In genomic region chr14:100438271-100438670, GRCh38 we compare ENCODE assay signal across 27 cellular contexts.
DNase-seq lines count a peak whose midpoint lies in the region; ATAC-seq and TF ChIP-seq lines count a peak whose summit lies in the region.
"Had no signal": no experiment of that assay in that cellular context is flagged by ENCODE, and none has a peak within 500 bp of the region (broad histone marks: within the 10 kb centered on the region; RNA-seq: fewer than 3 reads in every experiment).

No MANE protein-coding gene starts in this region.

- H3K9me3 Mint-ChIP-seq in activated T-helper 17 cell treated with anti-CD3 and anti-CD28 coated beads, Interleukin-2, amount 50 U/mL, for 72 hours, result no peaks in the 10 kb centered on the region
- H3K9me3 Mint-ChIP-seq: activated CD4-positive, alpha-beta memory T cell treated with anti-CD3 and anti-CD28 coated beads for 36 hours; activated naive CD4-positive, alpha-beta T cell treated with anti-CD3 and anti-CD28 coated beads, Interleukin-2, amount 10 ng/mL, durations not matched to agents 7 days and 5 days; activated T-helper 1 cell treated with anti-CD3 and anti-CD28 coated beads, Interleukin-12 subunit alpha, Interleukin-12 subunit beta, Interleukin-2, Interleukin-4 antibody, amounts not matched to agents 30 ng/mL and 10 ng/mL and 1 ng/mL, durations not matched to agents 14 hours and 24 hours and 36 hours; immature natural killer cell; nephron; stimulated activated naive B cell treated with anti-CD40 and anti-IgM and Interleukin-4, amounts not matched to agents 10 μg/mL and 1 μg/mL and 100 μg/mL, for 72 hours had no signal

- DNase-seq in DND-41 (no peak), NCI-H1694 (lab: John Stamatoyannopoulos, UW) (peak; percentile 28), NCI-H146 treated with DMSO at 0.1 percent for 48 hours (lab: John Stamatoyannopoulos, UW; ENCODE audit: unreplicated experiment) (no peak), NCI-H524 (lab: John Stamatoyannopoulos, UW) (no peak)
- DNase-seq: activated CD4-positive, alpha-beta memory T cell treated with anti-CD3 and anti-CD28 coated beads for 36 hours; activated CD4-positive, alpha-beta T cell treated with anti-CD3 and anti-CD28 coated beads for 1 hour; activated naive CD4-positive, alpha-beta T cell treated with anti-CD3 and anti-CD28 coated beads, Interleukin-2, amount 10 ng/mL, durations not matched to agents 7 days and 5 days; Calu3; effector CD4-positive, alpha-beta T cell; immature natural killer cell; Karpas-422; left colon; MV-4-11; NCI-H1436 treated with DMSO at 0.1 percent for 48 hours; NCI-H446 treated with DMSO at 0.1 percent for 48 hours; NCI-H82; RPMI8226; stimulated activated naive B cell treated with anti-CD40 and anti-IgM and Interleukin-4, amounts not matched to agents 10 μg/mL and 1 μg/mL and 100 μg/mL, for 72 hours; upper lobe of right lung had no signal

- no peaks in the 10 kb centered on the region for H4K20me1 ChIP-seq in DND-41 (ENCODE audit: insufficient read depth, low read length)

- peak overlapping the region; percentile 8 for H3K27ac Mint-ChIP-seq in activated T-helper 17 cell treated with anti-CD3 and anti-CD28 coated beads, Interleukin-2, amount 50 U/mL, for 72 hours
- H3K27ac Mint-ChIP-seq: activated CD4-positive, alpha-beta memory T cell treated with anti-CD3 and anti-CD28 coated beads for 36 hours; activated naive CD4-positive, alpha-beta T cell treated with anti-CD3 and anti-CD28 coated beads, Interleukin-2, amount 10 ng/mL, durations not matched to agents 7 days and 5 days; activated T-helper 1 cell treated with anti-CD3 and anti-CD28 coated beads, Interleukin-12 subunit alpha, Interleukin-12 subunit beta, Interleukin-2, Interleukin-4 antibody, amounts not matched to agents 30 ng/mL and 10 ng/mL and 1 ng/mL, durations not matched to agents 14 hours and 24 hours and 36 hours; nephron; stimulated activated naive B cell treated with anti-CD40 and anti-IgM and Interleukin-4, amounts not matched to agents 10 μg/mL and 1 μg/mL and 100 μg/mL, for 72 hours had no signal

- H3K79me2 ChIP-seq in DND-41 (ENCODE audit: insufficient read depth, low read length), result 0 out of 2 replicates have a peak, but pooled peaks cover 4% of the 10 kb centered on the region

- H3K27ac ChIP-seq in DND-41 (ENCODE audit: low read length) (peak overlapping the region; percentile 37; the same call in 1 of the 2 replicates), mucosa of rectum (ENCODE audit: low read depth in 2 of 2, low read length in 2 of 2) (peak overlapping the region; percentile 89 to 94)
- H3K27ac ChIP-seq: C4-2B, upper lobe of right lung had no signal

- no peak overlapping the region for H2AFZ ChIP-seq in DND-41 (ENCODE audit: low read depth, low read length)

- no peak overlapping the region for H3K4me3 Mint-ChIP-seq in activated T-helper 17 cell treated with anti-CD3 and anti-CD28 coated beads, Interleukin-2, amount 50 U/mL, for 72 hours
- H3K4me3 Mint-ChIP-seq: activated CD4-positive, alpha-beta memory T cell treated with anti-CD3 and anti-CD28 coated beads for 36 hours; activated naive CD4-positive, alpha-beta T cell treated with anti-CD3 and anti-CD28 coated beads, Interleukin-2, amount 10 ng/mL, durations not matched to agents 7 days and 5 days; activated T-helper 1 cell treated with anti-CD3 and anti-CD28 coated beads, Interleukin-12 subunit alpha, Interleukin-12 subunit beta, Interleukin-2, Interleukin-4 antibody, amounts not matched to agents 30 ng/mL and 10 ng/mL and 1 ng/mL, durations not matched to agents 14 hours and 24 hours and 36 hours; immature natural killer cell; nephron; stimulated activated naive B cell treated with anti-CD40 and anti-IgM and Interleukin-4, amounts not matched to agents 10 μg/mL and 1 μg/mL and 100 μg/mL, for 72 hours had no signal

- H3K27me3 ChIP-seq in DND-41 (ENCODE audit: insufficient read depth, low read length, poor library complexity) (no peaks in the 10 kb centered on the region), mucosa of rectum (ENCODE audit: control insufficient read depth in 2 of 2, insufficient read depth in 2 of 2, low read length in 2 of 2) (no peaks in the 10 kb centered on the region)
- H3K27me3 ChIP-seq: upper lobe of right lung had no signal

- H3K4me3 ChIP-seq in DND-41 (ENCODE audit: low read depth in 1 of 2, low read length in 2 of 2) (no peak overlapping the region), mucosa of rectum (ENCODE audit: low read length in 2 of 2) (no peak overlapping the region)
- H3K4me3 ChIP-seq: upper lobe of right lung had no signal

- no peaks in the 10 kb centered on the region for H3K27me3 Mint-ChIP-seq in activated T-helper 17 cell treated with anti-CD3 and anti-CD28 coated beads, Interleukin-2, amount 50 U/mL, for 72 hours
- H3K27me3 Mint-ChIP-seq: activated CD4-positive, alpha-beta memory T cell treated with anti-CD3 and anti-CD28 coated beads for 36 hours; activated naive CD4-positive, alpha-beta T cell treated with anti-CD3 and anti-CD28 coated beads, Interleukin-2, amount 10 ng/mL, durations not matched to agents 7 days and 5 days; stimulated activated naive B cell treated with anti-CD40 and anti-IgM and Interleukin-4, amounts not matched to agents 10 μg/mL and 1 μg/mL and 100 μg/mL, for 72 hours had no signal

- H3K36me3 ChIP-seq in DND-41 (ENCODE audit: insufficient read depth, low read length) (no peaks in the 10 kb centered on the region), mucosa of rectum (ENCODE audit: control insufficient read depth in 2 of 2, insufficient read depth in 2 of 2, low read length in 2 of 2) (no peaks in the 10 kb centered on the region)
- H3K36me3 ChIP-seq: upper lobe of right lung had no signal

- ATAC-seq in DND-41 (ENCODE audit: insufficient read depth, low read depth) (no peak), GM18873 (IDR thresholded peaks at IDR 0.05; ENCODE audit: low FRiP score, unreplicated experiment) (no peak), GM21786 (IDR thresholded peaks at IDR 0.05; ENCODE audit: unreplicated experiment) (no peak)
- ATAC-seq in activated T-helper 17 cell treated with anti-CD3 and anti-CD28 coated beads, Interleukin-2, amount 50 U/mL, for 72 hours (replicated peaks), result no peak
- ATAC-seq: HepG2; stimulated activated naive B cell treated with anti-CD40 and anti-IgM and Interleukin-4, amounts not matched to agents 10 μg/mL and 1 μg/mL and 100 μg/mL, for 72 hours had no signal

- peaks cover 60% of the 10 kb centered on the region for H3K4me1 ChIP-seq in DND-41 (ENCODE audit: insufficient read depth, low read length)
- H3K4me1 ChIP-seq in mucosa of rectum (ENCODE audit: control insufficient read depth in 2 of 2, insufficient read depth in 2 of 2, low read length in 2 of 2), result peaks cover 45 to 53% of the 10 kb centered on the region in 2 donors

- H3K4me1 Mint-ChIP-seq in activated T-helper 17 cell treated with anti-CD3 and anti-CD28 coated beads, Interleukin-2, amount 50 U/mL, for 72 hours, result peaks cover 14% of the 10 kb centered on the region
- H3K4me1 Mint-ChIP-seq: immature natural killer cell had no signal

- TF ChIP-seq CTCF in DND-41 (IDR thresholded peaks at IDR 0.05; ENCODE audit: borderline replicate concordance, extremely low read depth, low read length, poor library complexity, severe bottlenecking), result no peak

- H3K9ac ChIP-seq in DND-41 (ENCODE audit: low read depth, low read length) (no peak overlapping the region), mucosa of rectum (ENCODE audit: low read depth in 1 of 2, low read length in 2 of 2) (peak overlapping the region in 1 of 2 donors; percentile 68)

- no peaks in the 10 kb centered on the region for H3K36me3 Mint-ChIP-seq in activated T-helper 17 cell treated with anti-CD3 and anti-CD28 coated beads, Interleukin-2, amount 50 U/mL, for 72 hours (ENCODE audit: low read depth)
- H3K36me3 Mint-ChIP-seq: activated CD4-positive, alpha-beta memory T cell treated with anti-CD3 and anti-CD28 coated beads for 36 hours; activated naive CD4-positive, alpha-beta T cell treated with anti-CD3 and anti-CD28 coated beads, Interleukin-2, amount 10 ng/mL, durations not matched to agents 7 days and 5 days; immature natural killer cell; stimulated activated naive B cell treated with anti-CD40 and anti-IgM and Interleukin-4, amounts not matched to agents 10 μg/mL and 1 μg/mL and 100 μg/mL, for 72 hours had no signal

- H3K9me3 ChIP-seq in DND-41 (ENCODE audit: insufficient read depth, low read length, severe bottlenecking) (no peaks in the 10 kb centered on the region), mucosa of rectum (ENCODE audit: control insufficient read depth in 2 of 2, low read length in 2 of 2) (no peaks in the 10 kb centered on the region)
- H3K9me3 ChIP-seq: upper lobe of right lung had no signal

- H3K4me2 ChIP-seq in DND-41 (ENCODE audit: insufficient read depth, low read length), result no peak overlapping the region
